In genomic region chr2:25164526-25164925, GRCh38 we compare ENCODE assay signal across 24 cellular contexts.
"Had no signal": no experiment of that assay in that cellular context is flagged by ENCODE, and none has a peak within 500 bp of the region (broad histone marks: within the 10 kb centered on the region; RNA-seq: fewer than 3 reads in every experiment).

No MANE protein-coding gene starts in this region.

- H3K9me3 ChIP-seq: esophagus squamous epithelium, lower lobe of right lung, psoas muscle, right lobe of liver, suprapubic skin, thyroid gland had no signal

- H3K9me3 Mint-ChIP-seq: memory B cell; natural killer cell treated with Interleukin-12 subunit alpha and Interleukin-12 subunit beta and Interleukin-15 and Interleukin-18, amount 100 ng/mL, for 72 hours; neural progenitor cell; type B pancreatic cell had no signal

- H3K27ac Mint-ChIP-seq: memory B cell, neural progenitor cell, type B pancreatic cell had no signal

- H3K9ac ChIP-seq: neural progenitor cell, parathyroid adenoma had no signal

- FAIRE-seq: endometrium, urothelium cell line had no signal

- H3K4me3 ChIP-seq: coronary artery, esophagus squamous epithelium, gastroesophageal sphincter, hepatocyte, lower lobe of right lung, neural progenitor cell, psoas muscle, right lobe of liver, suprapubic skin, thyroid gland had no signal

- H3K36me3 Mint-ChIP-seq: memory B cell; natural killer cell treated with Interleukin-12 subunit alpha and Interleukin-12 subunit beta and Interleukin-15 and Interleukin-18, amount 100 ng/mL, for 72 hours; neural progenitor cell had no signal

- H3K4me3 Mint-ChIP-seq: memory B cell; natural killer cell treated with Interleukin-12 subunit alpha and Interleukin-12 subunit beta and Interleukin-15 and Interleukin-18, amount 100 ng/mL, for 72 hours; neural progenitor cell; type B pancreatic cell had no signal

- ATAC-seq: gastroesophageal sphincter; left lobe of liver; lower lobe of right lung; natural killer cell treated with Interleukin-12 subunit alpha and Interleukin-12 subunit beta and Interleukin-15 and Interleukin-18, amount 100 ng/mL, for 72 hours; psoas muscle; right lobe of liver; stimulated activated naive CD8-positive, alpha-beta T cell treated with anti-CD3 and anti-CD28 coated beads, Interleukin-15, Interleukin-2, amounts not matched to agents 100 U/mL and 50 U/mL, for 24 hours had no signal

- H3K27ac ChIP-seq: coronary artery, esophagus squamous epithelium, gastroesophageal sphincter, hepatocyte, lower lobe of right lung, neural progenitor cell, parathyroid adenoma, psoas muscle, right lobe of liver, suprapubic skin, thyroid gland had no signal

- DNase-seq: caudate nucleus; effector CD4-positive, alpha-beta T cell; esophagus squamous epithelium; foreskin fibroblast; kidney glomerular epithelial cell; lower lobe of right lung; midbrain; psoas muscle; retina; right lobe of liver; stimulated activated naive CD8-positive, alpha-beta T cell treated with anti-CD3 and anti-CD28 coated beads, Interleukin-15, Interleukin-2, amounts not matched to agents 100 U/mL and 50 U/mL, for 24 hours; thyroid gland had no signal

- H3K36me3 ChIP-seq: esophagus squamous epithelium, gastroesophageal sphincter, lower lobe of right lung, neural progenitor cell, right lobe of liver, suprapubic skin, thyroid gland had no signal

- H3K79me2 ChIP-seq: hepatocyte, parathyroid adenoma had no signal

- H3K4me1 ChIP-seq: parathyroid adenoma had no signal

- H3K4me2 ChIP-seq: hepatocyte, neural progenitor cell had no signal

- H2AFZ ChIP-seq: hepatocyte, neural progenitor cell, parathyroid adenoma had no signal
